Comparison of ENCODE assay signal across 8 cellular contexts in genomic region chr20:32355907-32356676, GRCh38. TPM values are rescaled to one million over a fixed set of nuclear protein-coding genes. Genes with fewer than 3 reads are reported as not detected.
DNase-seq lines count a peak whose midpoint lies in the region; ATAC-seq and TF ChIP-seq lines count a peak whose summit lies in the region.
"Not testable (repeated sequence)": the region's sequence is repeated elsewhere in the genome, so short reads cannot be mapped to it uniquely, and the experiment has no call there.

No MANE protein-coding gene starts in this region.

- H3K27me3 ChIP-seq in RWPE2 (ENCODE audit: insufficient read depth, poor library complexity, severe bottlenecking); sigmoid colon: not testable (repeated sequence)

- peak overlapping the region; percentile 93 for H3K27ac Mint-ChIP-seq in Calu3 (ENCODE audit: unreplicated experiment)
- peak overlapping the region; percentile 100 for H3K27ac Mint-ChIP-seq in activated T-helper 1 cell treated with anti-CD3 and anti-CD28 coated beads, Interleukin-12 subunit alpha, Interleukin-12 subunit beta, Interleukin-2, Interleukin-4 antibody, amounts not matched to agents 30 ng/mL and 10 ng/mL and 1 ng/mL, durations not matched to agents 14 hours and 24 hours and 36 hours

- H3K4me1 ChIP-seq in RWPE2 (ENCODE audit: insufficient read depth, poor library complexity, severe bottlenecking) (peaks cover 23% of the 10 kb centered on the region), sigmoid colon (peaks cover 0 to 54% (median 43%) of the 10 kb centered on the region in 4 donors)

- H3K4me3 ChIP-seq in RWPE2 (ENCODE audit: severe bottlenecking); cardiac fibroblast (replicated peaks in 1 of 2; ENCODE audit: low read depth in 2 of 2, low read length in 2 of 2); sigmoid colon: not testable (repeated sequence)

- peaks cover 31% of the 10 kb centered on the region for H3K36me3 Mint-ChIP-seq in Calu3 (ENCODE audit: insufficient read depth, unreplicated experiment)
- H3K36me3 Mint-ChIP-seq in activated T-helper 1 cell treated with anti-CD3 and anti-CD28 coated beads, Interleukin-12 subunit alpha, Interleukin-12 subunit beta, Interleukin-2, Interleukin-4 antibody, amounts not matched to agents 30 ng/mL and 10 ng/mL and 1 ng/mL, durations not matched to agents 14 hours and 24 hours and 36 hours (ENCODE audit: low read depth) = peaks cover 24% of the 10 kb centered on the region

- not testable (repeated sequence) for TF ChIP-seq CTCF in Calu3 (IDR thresholded peaks at IDR 0.05; ENCODE audit: unreplicated experiment); RWPE2 (IDR thresholded peaks at IDR 0.05; ENCODE audit: poor library complexity, severe bottlenecking); cardiac fibroblast (IDR thresholded peaks at IDR 0.05; ENCODE audit: low read depth, low read length); sigmoid colon (IDR thresholded peaks at IDR 0.05)

- WGBS in sigmoid colon, 2 donors = 77 to 91% methylated on average over 8 of the region's 8 CpGs

- CTCF ChIA-PET in Calu3 (lab: Charles Lee) = interaction anchor here (0.5 to 0.6 kb wide), 2 partner anchors 464 to 467 kb away, joined by 3 read pairs; partner anchors contain the start of gene MAPRE1

- TF ChIP-seq POLR2A in sigmoid colon (IDR thresholded peaks at IDR 0.05) = not testable (repeated sequence)

- not testable (repeated sequence) for ATAC-seq in RWPE2 (ENCODE audit: low read depth)

- DNase-seq in A172 (ENCODE audit: low spot score) (peak; percentile 95), HS-5 (ENCODE audit: low read depth) (peak; percentile 86), RWPE2 (ENCODE audit: low spot score) (peak; percentile 49), cardiac fibroblast (ENCODE audit: low read depth in 2 of 2) (peak; percentile 84 to 89), kidney tubule cell (ENCODE audit: low spot score) (peak; percentile 68), sigmoid colon (peak; percentile 66)
- not testable (repeated sequence) for DNase-seq in Calu3; activated T-helper 1 cell treated with anti-CD3 and anti-CD28 coated beads, Interleukin-12 subunit alpha, Interleukin-12 subunit beta, Interleukin-2, Interleukin-4 antibody, amounts not matched to agents 30 ng/mL and 10 ng/mL and 1 ng/mL, durations not matched to agents 14 hours and 24 hours and 36 hours (ENCODE audit: low spot score)

- intact Hi-C loops in Calu3 (cut with micrococcal nuclease; ENCODE audit: unreplicated experiment) (loop anchor here (2.0 to 5.0 kb wide), 2 partner anchors 29 to 121 kb away; no protein-coding TSS in a partner anchor), sigmoid colon (cut with DNase I) (loop anchor here (5.0 kb wide), 2 partner anchors 79 to 106 kb away; partner anchors contain the start of gene KIF3B)
- intact Hi-C loops in activated T-helper 1 cell treated with anti-CD3 and anti-CD28 coated beads, Interleukin-12 subunit alpha, Interleukin-12 subunit beta, Interleukin-2, Interleukin-4 antibody, amounts not matched to agents 30 ng/mL and 10 ng/mL and 1 ng/mL, durations not matched to agents 14 hours and 24 hours and 36 hours (cut with micrococcal nuclease) = loop anchor here (1.0 to 10.0 kb wide), 11 partner anchors 23 to 751 kb away; partner anchors contain the start of genes ID1, KIF3B and PDRG1

- not testable (repeated sequence) for H3K27me3 Mint-ChIP-seq in Calu3 (ENCODE audit: unreplicated experiment); activated T-helper 1 cell treated with anti-CD3 and anti-CD28 coated beads, Interleukin-12 subunit alpha, Interleukin-12 subunit beta, Interleukin-2, Interleukin-4 antibody, amounts not matched to agents 30 ng/mL and 10 ng/mL and 1 ng/mL, durations not matched to agents 14 hours and 24 hours and 36 hours (ENCODE audit: insufficient read depth)

- H3K4me3 Mint-ChIP-seq in Calu3 (ENCODE audit: low read depth, unreplicated experiment) = not testable (repeated sequence)
- H3K4me3 Mint-ChIP-seq in activated T-helper 1 cell treated with anti-CD3 and anti-CD28 coated beads, Interleukin-12 subunit alpha, Interleukin-12 subunit beta, Interleukin-2, Interleukin-4 antibody, amounts not matched to agents 30 ng/mL and 10 ng/mL and 1 ng/mL, durations not matched to agents 14 hours and 24 hours and 36 hours = peak overlapping the region; percentile 48

- TF ChIP-seq EP300 in sigmoid colon (IDR thresholded peaks at IDR 0.05) = not testable (repeated sequence)

- H3K27ac ChIP-seq in RWPE2 (ENCODE audit: poor library complexity, severe bottlenecking) (peak overlapping the region; percentile 91), sigmoid colon (peak overlapping the region; percentile 96 to 99 (median 96))

- BruUV-seq in Calu3 (replicated peaks; lab: Mats Ljungman, UMichigan) = not testable (repeated sequence)

- not testable (repeated sequence) for H3K36me3 ChIP-seq in RWPE2 (ENCODE audit: low read depth); sigmoid colon

- not testable (repeated sequence) for H3K9me3 ChIP-seq in RWPE2 (ENCODE audit: severe bottlenecking); sigmoid colon

- peaks cover 49% of the 10 kb centered on the region for H3K4me1 Mint-ChIP-seq in Calu3 (ENCODE audit: low read depth, unreplicated experiment)
- peaks cover 59% of the 10 kb centered on the region for H3K4me1 Mint-ChIP-seq in activated T-helper 1 cell treated with anti-CD3 and anti-CD28 coated beads, Interleukin-12 subunit alpha, Interleukin-12 subunit beta, Interleukin-2, Interleukin-4 antibody, amounts not matched to agents 30 ng/mL and 10 ng/mL and 1 ng/mL, durations not matched to agents 14 hours and 24 hours and 36 hours (ENCODE audit: low read depth)

- H3K9me3 Mint-ChIP-seq in Calu3 (ENCODE audit: low read depth, unreplicated experiment); activated T-helper 1 cell treated with anti-CD3 and anti-CD28 coated beads, Interleukin-12 subunit alpha, Interleukin-12 subunit beta, Interleukin-2, Interleukin-4 antibody, amounts not matched to agents 30 ng/mL and 10 ng/mL and 1 ng/mL, durations not matched to agents 14 hours and 24 hours and 36 hours: not testable (repeated sequence)

RNA-seq across cellular contexts. Expression of gene ASXL1, which starts 2.0 kb away (rescaled TPM):
- total RNA-seq in A172 (2014; rRNA removed; shearing (Covaris generic)) = 49.2 and 49.7 TPM in 2 replicates
- total RNA-seq in Calu3 (2022) (120 and 123 TPM in 2 replicates), sigmoid colon (100 to 1,000 TPM in 1 of 4 donors, 10 to 100 TPM in 3; 46.7 to 102 (median 77.6) TPM)
- 136 and 142 TPM in 2 replicates for total RNA-seq in activated T-helper 1 cell treated with anti-CD3 and anti-CD28 coated beads, Interleukin-12 subunit alpha, Interleukin-12 subunit beta, Interleukin-2, Interleukin-4 antibody, amounts not matched to agents 30 ng/mL and 10 ng/mL and 1 ng/mL, durations not matched to agents 14 hours and 24 hours and 36 hours
- 10 to 100 TPM in 1 of 3 donors, 1 to 10 TPM in 2; 6.0 to 31.6 (median 6.9) TPM for polyA plus RNA-seq in sigmoid colon
